In the genomic region with DNA sequence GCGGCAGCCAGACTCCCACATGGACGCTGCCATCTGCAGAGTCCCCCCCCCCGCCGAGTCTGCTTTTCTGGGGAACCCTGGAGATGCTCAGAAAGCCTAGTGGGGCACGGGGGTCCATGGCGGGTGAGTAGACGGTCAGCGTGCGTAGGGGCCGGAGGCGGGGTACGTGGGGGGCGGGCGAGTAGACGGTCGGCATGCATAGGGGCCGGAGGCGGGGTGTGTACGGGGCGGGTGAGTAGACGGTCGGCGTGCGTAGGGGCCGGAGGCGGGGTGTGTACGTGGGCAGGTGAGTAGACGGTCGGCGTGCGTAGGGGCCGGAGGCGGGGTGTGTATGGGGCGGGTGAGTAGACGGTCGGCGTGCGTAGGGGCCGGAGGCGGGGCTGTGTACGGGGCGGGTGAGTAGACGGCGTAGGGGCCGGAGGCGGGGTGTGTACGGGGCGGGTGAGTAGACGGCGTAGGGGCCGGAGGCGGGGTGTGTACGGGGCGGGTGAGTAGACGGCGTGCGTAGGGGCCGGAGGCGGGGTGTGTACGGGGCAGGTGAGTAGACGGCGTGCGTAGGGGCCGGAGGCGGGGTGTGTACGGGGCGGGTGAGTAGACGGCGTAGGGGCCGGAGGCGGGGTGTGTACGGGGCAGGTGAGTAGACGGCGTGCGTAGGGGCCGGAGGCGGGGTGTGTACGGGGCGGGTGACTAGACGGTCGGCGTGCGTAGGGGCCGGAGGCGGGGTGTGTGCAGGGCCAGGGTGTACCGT, we compare ENCODE assay signal across 12 cellular contexts. TPM values are rescaled to one million over a fixed set of nuclear protein-coding genes. Genes with fewer than 3 reads are reported as not detected.
DNase-seq lines count a peak whose midpoint lies in the region; ATAC-seq and TF ChIP-seq lines count a peak whose summit lies in the region.
"Not testable (repeated sequence)": the region's sequence is repeated elsewhere in the genome, so short reads cannot be mapped to it uniquely, and the experiment has no call there.
"Had no signal": no experiment of that assay in that cellular context is flagged by ENCODE, and none has a peak within 500 bp of the region (broad histone marks: within the 10 kb centered on the region; RNA-seq: fewer than 3 reads in every experiment).

No MANE protein-coding gene starts in this region.

- not testable (repeated sequence) for H3K9me3 ChIP-seq in RWPE2 (ENCODE audit: severe bottlenecking); neuronal stem cell (replicated peaks in 1 of 2; ENCODE audit: control insufficient read depth in 2 of 2, insufficient read depth in 1 of 2, low read depth in 1 of 2, low read length in 2 of 2)

- not testable (repeated sequence) for H2BK15ac ChIP-seq in neuronal stem cell (ENCODE audit: low read length)

- not testable (repeated sequence) for H3K4me3 Mint-ChIP-seq in endothelial cell (ENCODE audit: unreplicated experiment); glutamatergic neuron (ENCODE audit: unreplicated experiment); stimulated activated memory B cell treated with anti-CD40 and anti-IgM and Interleukin-4, amounts not matched to agents 10 μg/mL and 1 μg/mL and 100 μg/mL, for 72 hours

- not testable (repeated sequence) for H2BK120ac ChIP-seq in neuronal stem cell (ENCODE audit: low read depth, low read length)

- not testable (repeated sequence) for H3K4me3 ChIP-seq in GM12865 (ENCODE audit: low read depth, low read length); RWPE2 (ENCODE audit: severe bottlenecking)
- H3K4me3 ChIP-seq in neuronal stem cell (ENCODE audit: low read length in 2 of 2): peak overlapping the region in 1 of 2 donors; percentile 22

- not testable (repeated sequence) for H3K27ac ChIP-seq in RWPE2 (ENCODE audit: poor library complexity, severe bottlenecking); neuronal stem cell (replicated peaks; ENCODE audit: low read length)

- peaks cover 38% of the 10 kb centered on the region for H3K79me1 ChIP-seq in neuronal stem cell (ENCODE audit: low read depth, low read length)

- not testable (repeated sequence) for H2BK12ac ChIP-seq in neuronal stem cell (ENCODE audit: low read length)

- ATAC-seq in RWPE2 (ENCODE audit: low read depth): not testable (repeated sequence)
- ATAC-seq in stimulated activated memory B cell treated with anti-CD40 and anti-IgM and Interleukin-4, amounts not matched to agents 10 μg/mL and 1 μg/mL and 100 μg/mL, for 72 hours: peak; percentile 74

- not testable (repeated sequence) for H4K8ac ChIP-seq in neuronal stem cell (ENCODE audit: low read depth, low read length)

- not testable (repeated sequence) for H3K4ac ChIP-seq in neuronal stem cell (ENCODE audit: low read length)

- H3K4me1 ChIP-seq in RWPE2 (ENCODE audit: insufficient read depth, poor library complexity, severe bottlenecking): not testable (repeated sequence)
- peaks cover 17 to 20% of the 10 kb centered on the region in 2 donors for H3K4me1 ChIP-seq in neuronal stem cell (ENCODE audit: control insufficient read depth in 2 of 2, insufficient read depth in 1 of 2, low read depth in 1 of 2, low read length in 2 of 2)

- H3K14ac ChIP-seq in neuronal stem cell (ENCODE audit: low read length): not testable (repeated sequence)

- peak overlapping the region; percentile 81 for H3K23ac ChIP-seq in neuronal stem cell (ENCODE audit: low read depth, low read length, poor library complexity)

- H3K9me3 Mint-ChIP-seq in endothelial cell (ENCODE audit: unreplicated experiment); stimulated activated memory B cell treated with anti-CD40 and anti-IgM and Interleukin-4, amounts not matched to agents 10 μg/mL and 1 μg/mL and 100 μg/mL, for 72 hours: not testable (repeated sequence)
- H3K9me3 Mint-ChIP-seq in glutamatergic neuron (ENCODE audit: unreplicated experiment): peaks cover 12% of the 10 kb centered on the region

- DNase-seq in GM12865 (ENCODE audit: low read depth): peak; percentile 32
- peak; percentile 85 for DNase-seq in RWPE2 (ENCODE audit: low spot score)
- DNase-seq in endothelial cell (ENCODE audit: low spot score): peak; percentile 32
- peak; percentile 69 for DNase-seq in glutamatergic neuron
- not testable (repeated sequence) for DNase-seq in neuronal stem cell (ENCODE audit: low spot score)
- peak; percentile 57 for DNase-seq in ureter (ENCODE audit: low spot score)

- not testable (repeated sequence) for H3K4me1 Mint-ChIP-seq in endothelial cell (ENCODE audit: unreplicated experiment); stimulated activated memory B cell treated with anti-CD40 and anti-IgM and Interleukin-4, amounts not matched to agents 10 μg/mL and 1 μg/mL and 100 μg/mL, for 72 hours
- peaks cover 16% of the 10 kb centered on the region for H3K4me1 Mint-ChIP-seq in glutamatergic neuron (ENCODE audit: low read depth, unreplicated experiment)

- H3K4me2 ChIP-seq in neuronal stem cell (ENCODE audit: insufficient read depth, low read length, poor library complexity, severe bottlenecking): not testable (repeated sequence)

- not testable (repeated sequence) for H3K18ac ChIP-seq in neuronal stem cell (ENCODE audit: low read length)

- TF ChIP-seq CTCF in GM12865 (IDR thresholded peaks at IDR 0.05; ENCODE audit: insufficient read depth, low read depth, low read length, missing control alignments); RWPE2 (IDR thresholded peaks at IDR 0.05; ENCODE audit: poor library complexity, severe bottlenecking); endothelial cell (IDR thresholded peaks at IDR 0.05; ENCODE audit: unreplicated experiment); glutamatergic neuron (IDR thresholded peaks at IDR 0.05; ENCODE audit: partially characterized antibody, unreplicated experiment): not testable (repeated sequence)

- WGBS in neuronal stem cell (ENCODE audit: extremely low coverage in 2 of 2, insufficient read length in 2 of 2, insufficient replicate concordance in 1 of 2), 2 donors: no CpG with 5 or more reads among the region's 86 CpGs

- H3K27ac Mint-ChIP-seq in endothelial cell (ENCODE audit: unreplicated experiment); glutamatergic neuron (ENCODE audit: unreplicated experiment); stimulated activated memory B cell treated with anti-CD40 and anti-IgM and Interleukin-4, amounts not matched to agents 10 μg/mL and 1 μg/mL and 100 μg/mL, for 72 hours: not testable (repeated sequence)

- not testable (repeated sequence) for H2BK5ac ChIP-seq in neuronal stem cell (ENCODE audit: low read length)

- H3K27me3 ChIP-seq in RWPE2 (ENCODE audit: insufficient read depth, poor library complexity, severe bottlenecking); neuronal stem cell (ENCODE audit: control insufficient read depth in 3 of 3, insufficient read depth in 3 of 3, low read depth in 1 of 3, low read length in 3 of 3): not testable (repeated sequence)

- H2AFZ ChIP-seq in neuronal stem cell (ENCODE audit: low read length): not testable (repeated sequence)

- H3K36me3 ChIP-seq in RWPE2 (ENCODE audit: low read depth); neuronal stem cell (replicated peaks in 1 of 2; ENCODE audit: control insufficient read depth in 2 of 2, insufficient read depth in 2 of 2, low read length in 2 of 2): not testable (repeated sequence)

- H3K9ac ChIP-seq in neuronal stem cell (ENCODE audit: low read depth, low read length, poor library complexity): not testable (repeated sequence)

- H4K91ac ChIP-seq in neuronal stem cell (ENCODE audit: low read depth, low read length, poor library complexity): not testable (repeated sequence)

- not testable (repeated sequence) for H3K36me3 Mint-ChIP-seq in endothelial cell (ENCODE audit: low read depth, unreplicated experiment); glutamatergic neuron (ENCODE audit: unreplicated experiment); stimulated activated memory B cell treated with anti-CD40 and anti-IgM and Interleukin-4, amounts not matched to agents 10 μg/mL and 1 μg/mL and 100 μg/mL, for 72 hours

- H3K27me3 Mint-ChIP-seq in endothelial cell (ENCODE audit: unreplicated experiment); glutamatergic neuron (ENCODE audit: unreplicated experiment): not testable (repeated sequence)
- peaks cover 39% of the 10 kb centered on the region for H3K27me3 Mint-ChIP-seq in stimulated activated memory B cell treated with anti-CD40 and anti-IgM and Interleukin-4, amounts not matched to agents 10 μg/mL and 1 μg/mL and 100 μg/mL, for 72 hours

- H2AK5ac ChIP-seq in neuronal stem cell (ENCODE audit: low read depth, low read length): peak overlapping the region; percentile 19

RNA-seq across cellular contexts. Expression of a gene that starts 32.7 kb away (rescaled TPM):
- total RNA-seq in endothelial cell (ENCODE audit: unreplicated experiment) (3.4 TPM), glutamatergic neuron (ENCODE audit: unreplicated experiment) (161 TPM), ureter (24.4 TPM)
- polyA plus RNA-seq in neuronal stem cell (2013, experiment 1 of 2): 21.5 TPM
- polyA plus RNA-seq in neuronal stem cell (2013, experiment 2 of 2): 21.7 TPM
- polyA plus RNA-seq: CD14-positive monocyte had no signal

RNA-seq across cellular contexts. Expression of a gene that starts 39.4 kb away (rescaled TPM):
- total RNA-seq in endothelial cell (ENCODE audit: unreplicated experiment) (not detected), glutamatergic neuron (ENCODE audit: unreplicated experiment) (not detected), ureter (1.7 TPM)
- polyA plus RNA-seq in neuronal stem cell (2013, experiment 1 of 2): not detected
- not detected for polyA plus RNA-seq in neuronal stem cell (2013, experiment 2 of 2)
- total RNA-seq: CD4-positive, alpha-beta T cell; CD8-positive, alpha-beta memory T cell; H7 had no signal
- polyA plus RNA-seq: A549; CD14-positive monocyte; CD8-positive, alpha-beta memory T cell had no signal

RNA-seq across cellular contexts. Expression of a gene that starts 44.4 kb away (rescaled TPM):
- total RNA-seq in endothelial cell (ENCODE audit: unreplicated experiment): not detected
- total RNA-seq in glutamatergic neuron (ENCODE audit: unreplicated experiment): not detected
- polyA plus RNA-seq in neuronal stem cell (2013, experiment 1 of 2): not detected
- polyA plus RNA-seq in neuronal stem cell (2013, experiment 2 of 2): not detected
- total RNA-seq in ureter: 36.9 TPM
- total RNA-seq: CD4-positive, alpha-beta T cell; CD8-positive, alpha-beta memory T cell; H7 had no signal
- polyA plus RNA-seq: A549; CD14-positive monocyte; CD8-positive, alpha-beta memory T cell had no signal

RNA-seq across cellular contexts. Expression of a gene that starts 54.9 kb away (rescaled TPM):
- not detected for total RNA-seq in endothelial cell (ENCODE audit: unreplicated experiment)
- total RNA-seq in glutamatergic neuron (ENCODE audit: unreplicated experiment): not detected
- not detected for polyA plus RNA-seq in neuronal stem cell (2013, experiment 1 of 2)
- polyA plus RNA-seq in neuronal stem cell (2013, experiment 2 of 2): not detected
- 38.0 TPM for total RNA-seq in ureter
- total RNA-seq: CD8-positive, alpha-beta memory T cell; H7 had no signal
- polyA plus RNA-seq: A549; CD14-positive monocyte; CD8-positive, alpha-beta memory T cell had no signal

Comparison
In these comparisons a context has a peak if more than half of its experiments do, and no peak if none do; other contexts are left out.
1. RNA of a gene that starts 44.4 kb away (total RNA-seq): 36.9 TPM in ureter (single experiment); not detected in endothelial cell (single experiment) and not detected in glutamatergic neuron (single experiment); every median in the first group is over 10 times any median in the second.